In the genomic region with DNA sequence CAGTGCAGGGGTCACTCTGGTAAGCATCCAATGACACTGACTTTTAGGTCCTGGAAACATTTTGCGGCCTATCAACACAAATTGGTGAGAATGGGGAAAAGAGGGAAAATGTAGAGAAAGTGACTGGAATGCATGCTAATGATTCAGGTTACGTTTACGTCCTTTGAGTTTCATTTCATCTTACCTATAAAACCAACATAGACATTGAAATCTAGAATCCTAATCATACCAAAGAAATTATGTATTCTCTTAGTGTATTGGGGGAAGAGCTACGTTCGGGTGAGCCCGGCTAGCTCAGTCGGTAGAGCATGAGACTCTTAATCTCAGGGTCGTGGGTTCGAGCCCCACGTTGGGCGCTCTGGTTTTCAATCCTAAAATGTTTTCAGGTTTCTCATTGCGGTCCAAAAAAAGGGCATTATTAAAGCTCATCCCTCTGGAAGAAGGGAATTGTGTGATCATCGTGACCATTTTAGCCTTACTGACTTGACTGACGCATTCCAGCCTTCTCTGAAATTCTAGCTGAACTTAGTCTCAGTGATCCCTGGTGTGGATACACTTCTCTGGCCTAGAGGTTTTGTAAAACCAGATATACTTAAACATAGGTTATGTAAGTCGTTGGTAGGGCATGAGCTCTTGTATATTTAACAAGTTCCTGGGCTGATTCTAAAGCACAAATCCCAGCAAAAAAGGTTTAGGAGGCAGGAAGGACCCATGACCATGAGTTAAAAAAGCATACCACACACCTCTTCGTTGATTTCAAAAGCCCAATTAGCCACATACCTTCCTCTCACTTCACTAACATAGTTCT, we compare ENCODE assay signal across 9 cellular contexts. TPM values are rescaled to one million over a fixed set of nuclear protein-coding genes. Genes with fewer than 3 reads are reported as not detected.
A peak's percentile ranks its signal among the peaks of the same experiment; 100 is the strongest.
DNase-seq lines count a peak whose midpoint lies in the region; ATAC-seq and FAIRE-seq lines count a peak whose summit lies in the region.
"Had no signal": no experiment of that assay in that cellular context is flagged by ENCODE, and none has a peak within 500 bp of the region (broad histone marks: within the 10 kb centered on the region; RNA-seq: fewer than 3 reads in every experiment).

No MANE protein-coding gene starts in this region.

- H3K4me3 Mint-ChIP-seq in activated T-helper 17 cell treated with anti-CD3 and anti-CD28 coated beads, Interleukin-2, amount 50 U/mL, for 72 hours, result peak overlapping the region; percentile 3

- H3K36me3 ChIP-seq in iPS-20b (ENCODE audit: insufficient read depth, low read depth, low read length), result no peaks in the 10 kb centered on the region
- no peaks in the 10 kb centered on the region for H3K36me3 ChIP-seq in thymus (ENCODE audit: control insufficient read depth, insufficient read depth)
- H3K36me3 ChIP-seq: heart right ventricle had no signal

- H3K27ac ChIP-seq in iPS-20b (ENCODE audit: low read length) (no peak overlapping the region), thymus (ENCODE audit: low read depth) (peak overlapping the region; percentile 18)

- no peaks in the 10 kb centered on the region for H3K4me1 Mint-ChIP-seq in activated T-helper 17 cell treated with anti-CD3 and anti-CD28 coated beads, Interleukin-2, amount 50 U/mL, for 72 hours

- H3K9me3 ChIP-seq in iPS-20b (ENCODE audit: insufficient read depth, low read depth, low read length), result no peaks in the 10 kb centered on the region
- H3K9me3 ChIP-seq in thymus (ENCODE audit: control insufficient read depth), result no peaks in the 10 kb centered on the region
- H3K9me3 ChIP-seq: heart right ventricle had no signal

- peaks cover 10% of the 10 kb centered on the region for H3K36me3 Mint-ChIP-seq in activated T-helper 17 cell treated with anti-CD3 and anti-CD28 coated beads, Interleukin-2, amount 50 U/mL, for 72 hours (ENCODE audit: low read depth)

- no peaks in the 10 kb centered on the region for H3K9me3 Mint-ChIP-seq in activated T-helper 17 cell treated with anti-CD3 and anti-CD28 coated beads, Interleukin-2, amount 50 U/mL, for 72 hours

- H3K9ac ChIP-seq in iPS-20b (ENCODE audit: low read depth, low read length), result no peak overlapping the region; the same call in 1 of the 2 replicates

- 69% methylated on average over 16 of the region's 16 CpGs for WGBS in thymus

- 0 out of 2 replicates have a peak, but pooled peaks cover 3% of the 10 kb centered on the region for H3K4me1 ChIP-seq in iPS-20b (ENCODE audit: insufficient read depth, low read length)
- peaks cover 9% of the 10 kb centered on the region for H3K4me1 ChIP-seq in thymus (ENCODE audit: control insufficient read depth, insufficient read depth, low read length)

- ATAC-seq in activated T-helper 17 cell treated with anti-CD3 and anti-CD28 coated beads, Interleukin-2, amount 50 U/mL, for 72 hours (replicated peaks), result no peak

- H3K27ac Mint-ChIP-seq in activated T-helper 17 cell treated with anti-CD3 and anti-CD28 coated beads, Interleukin-2, amount 50 U/mL, for 72 hours, result peak overlapping the region; percentile 75

- DNase-seq in A172 (ENCODE audit: low spot score) (peak; percentile 90), NCI-H524 (lab: John Stamatoyannopoulos, UW) (peak; percentile 75 to 83), Kasumi-1 (lab: John Stamatoyannopoulos, UW) (no peak)
- DNase-seq in effector CD8-positive, alpha-beta T cell (lab: John Stamatoyannopoulos, UW), result no peak
- DNase-seq: heart right ventricle had no signal

- H3K27me3 Mint-ChIP-seq in activated T-helper 17 cell treated with anti-CD3 and anti-CD28 coated beads, Interleukin-2, amount 50 U/mL, for 72 hours, result no peaks in the 10 kb centered on the region

- no peaks in the 10 kb centered on the region for H3K27me3 ChIP-seq in iPS-20b (ENCODE audit: insufficient read depth, low read length)
- no peaks in the 10 kb centered on the region for H3K27me3 ChIP-seq in thymus (ENCODE audit: control insufficient read depth, insufficient read depth)
- H3K27me3 ChIP-seq: heart right ventricle had no signal

- H3K4me3 ChIP-seq in iPS-20b (ENCODE audit: low read length) (peak overlapping the region; percentile 91), thymus (ENCODE audit: low read length) (no peak overlapping the region)

- FAIRE-seq in G401.6 (lab: Jason Lieb, UNC), result peak; percentile 99

RNA-seq across cellular contexts. Expression of gene HMGN4, which starts 18.3 kb away (rescaled TPM):
- 101 and 106 TPM in 2 replicates for total RNA-seq in A172 (2014; rRNA removed; shearing (Covaris generic))
- total RNA-seq in activated T-helper 17 cell treated with anti-CD3 and anti-CD28 coated beads, Interleukin-2, amount 50 U/mL, for 72 hours, result 10 to 100 TPM; 84.3 to 90.3 TPM
- polyA plus RNA-seq in thymus, result 62.1 TPM

RNA-seq across cellular contexts. Expression of gene ABT1, which starts 40.3 kb away (rescaled TPM):
- total RNA-seq in A172 (2014; rRNA removed; shearing (Covaris generic)), result 18.9 and 20.4 TPM in 2 replicates
- 10 to 100 TPM; 24.5 to 30.0 TPM for total RNA-seq in activated T-helper 17 cell treated with anti-CD3 and anti-CD28 coated beads, Interleukin-2, amount 50 U/mL, for 72 hours
- polyA plus RNA-seq in thymus, result 25.0 TPM

RNA-seq across cellular contexts. Expression of gene BTN1A1, which starts 56.4 kb away (rescaled TPM):
- not detected in 2 replicates for total RNA-seq in A172 (2014; rRNA removed; shearing (Covaris generic))
- total RNA-seq in activated T-helper 17 cell treated with anti-CD3 and anti-CD28 coated beads, Interleukin-2, amount 50 U/mL, for 72 hours, result under 1 TPM in 1 of 2 donors, not detected in 1; 0.21 TPM
- 0.16 TPM for polyA plus RNA-seq in thymus
- total RNA-seq: heart right ventricle had no signal
- polyA plus RNA-seq: heart right ventricle had no signal

Comparison
In these comparisons a context has a peak if more than half of its experiments do, and no peak if none do; other contexts are left out.
1. DNase-seq: peak in A172 (single experiment) and NCI-H524 (2 of 2); none in Kasumi-1 (0 of 2) and effector CD8-positive, alpha-beta T cell (single experiment).